23 cellular contexts compared by ENCODE assay signal in the genomic region with DNA sequence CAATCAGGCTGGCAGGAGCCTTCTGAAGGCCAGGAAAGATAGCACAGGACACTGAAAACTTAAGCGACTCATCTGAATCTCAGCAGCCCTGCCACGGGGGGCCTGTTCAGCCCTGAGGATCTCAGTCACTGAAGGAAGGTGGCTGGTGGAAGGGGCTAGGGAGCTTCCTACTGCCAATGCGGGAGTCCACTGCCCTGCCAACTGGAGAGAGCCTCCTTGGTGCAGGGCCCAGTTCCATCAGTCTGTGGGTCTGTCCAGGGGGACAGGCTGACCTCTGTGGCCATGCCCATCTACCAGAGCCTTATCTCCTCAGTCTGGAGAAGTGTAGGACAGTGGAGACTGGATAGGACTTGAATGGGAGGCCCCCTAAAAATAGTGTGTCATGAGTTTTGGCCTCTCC.
"Had no signal": no experiment of that assay in that cellular context is flagged by ENCODE, and none has a peak within 500 bp of the region (broad histone marks: within the 10 kb centered on the region; RNA-seq: fewer than 3 reads in every experiment).

No MANE protein-coding gene starts in this region.

- DNase-seq: naive thymus-derived CD4-positive, alpha-beta T cell; natural killer cell; occipital lobe; ovary; psoas muscle; right cardiac atrium; right lobe of liver; sigmoid colon; small intestine; stimulated activated CD4-positive, alpha-beta T cell treated with anti-CD3 and anti-CD28 coated beads, Interleukin-15, amount 100 ng/mL, for 24 hours; stimulated activated CD4-positive, alpha-beta T cell treated with anti-CD3 and anti-CD28 coated beads, Interleukin-2, amount 100 ng/mL, for 24 hours; stimulated activated CD4-positive, alpha-beta T cell treated with anti-CD3 and anti-CD28 coated beads, Interleukin-2, amount 100 ng/mL, for 48 hours; stimulated activated CD4-positive, alpha-beta T cell treated with anti-CD3 and anti-CD28 coated beads, Interleukin-4, amount 100 ng/mL, for 24 hours; stimulated activated naive B cell treated with anti-CD40 and anti-IgM and Interleukin-4, amounts not matched to agents 10 μg/mL and 1 μg/mL and 100 μg/mL, for 72 hours; stimulated activated naive CD4-positive, alpha-beta T cell treated with Interleukin-2 at 50 U/mL for 16 hours; stomach; thyroid gland had no signal

- H3K9ac ChIP-seq: neural progenitor cell, parathyroid adenoma had no signal

- H3K27ac ChIP-seq: neural progenitor cell, ovary, parathyroid adenoma, psoas muscle, right lobe of liver, sigmoid colon, stomach, thoracic aorta, thyroid gland, tibial nerve, vagina had no signal

- H3K9me3 ChIP-seq: ovary, psoas muscle, right lobe of liver, thoracic aorta, thyroid gland, vagina had no signal

- ATAC-seq: naive thymus-derived CD4-positive, alpha-beta T cell; natural killer cell; psoas muscle; right cardiac atrium; right lobe of liver; stimulated activated effector memory CD8-positive, alpha-beta T cell treated with anti-CD3 and anti-CD28 coated beads, Interleukin-12 subunit alpha, Interleukin-12 subunit beta, amount 100 ng/mL, for 72 hours; stimulated activated naive B cell treated with anti-CD40 and anti-IgM and Interleukin-4, amounts not matched to agents 10 μg/mL and 1 μg/mL and 100 μg/mL, for 72 hours had no signal

- H2AFZ ChIP-seq: neural progenitor cell, parathyroid adenoma had no signal

- H3K4me1 ChIP-seq: neural progenitor cell, parathyroid adenoma, psoas muscle, right lobe of liver, sigmoid colon, stomach, thyroid gland, tibial nerve, vagina had no signal

- H3K27me3 ChIP-seq: neural progenitor cell, ovary, right lobe of liver, sigmoid colon, stomach, thyroid gland, tibial nerve, vagina had no signal

- H3K36me3 ChIP-seq: neural progenitor cell, ovary, right lobe of liver, sigmoid colon, stomach, thoracic aorta, thyroid gland, tibial nerve, vagina had no signal

- H3K4me3 ChIP-seq: neural progenitor cell, ovary, psoas muscle, right lobe of liver, sigmoid colon, stomach, thoracic aorta, thyroid gland, tibial nerve, vagina had no signal

- H3K4me2 ChIP-seq: neural progenitor cell had no signal

- H3K79me2 ChIP-seq: parathyroid adenoma had no signal
